In genomic region chr19:13794752-13795589, GRCh38 we compare ENCODE assay signal across 8 cellular contexts. TPM values are rescaled to one million over a fixed set of nuclear protein-coding genes. Genes with fewer than 3 reads are reported as not detected.
DNase-seq lines count a peak whose midpoint lies in the region; ATAC-seq and TF ChIP-seq lines count a peak whose summit lies in the region.

ZSWIM4 (plus strand) TSS chr19:13795443; CDS start chr19:13795649, 206 bp downstream.

- peak within 1 kb of the TSS; percentile 87 for H2AFZ ChIP-seq in IMR-90 (replicated peaks; ENCODE audit: low read length, poor library complexity)
- peak within 1 kb of the TSS; percentile 70 for H2AFZ ChIP-seq in OCI-LY7 (ENCODE audit: low read length)

- CTCF ChIA-PET in IMR-90 (lab: Yijun Ruan, JAX), result interaction anchor here (0.6 to 1.3 kb wide), 3 partner anchors 67 to 599 kb away, joined by 3 to 4 read pairs (median 3); no protein-coding TSS in a partner anchor
- CTCF ChIA-PET in OCI-LY7 (lab: Charles Lee; ENCODE audit: unreplicated experiment), result interaction anchor here (0.6 kb wide), 1 partner anchor 47 kb away, joined by 6 read pairs; no protein-coding TSS in a partner anchor

- in situ Hi-C loops in IMR-90 (cut with MboI; ENCODE audit: low sequenced_read_pairs), result no loop called here

- WGBS in IMR-90 (ENCODE audit: extremely low coverage in 2 of 2, insufficient read length in 1 of 2), 2 experiments, result 0% methylated on average over 29 of the region's 71 CpGs; no CpG with 5 or more reads in 1 of the 2 experiments

- TF ChIP-seq CTCF in IMR-90 (conservative IDR thresholded peaks at IDR 0.05; ENCODE audit: low read depth, low read length) (no peak), OCI-LY7 (conservative IDR thresholded peaks at IDR 0.05; ENCODE audit: low read length) (no peak), mucosa of descending colon (IDR thresholded peaks at IDR 0.05) (no peak)

- peak within 1 kb of the TSS; percentile 80 to 85 for H4K8ac ChIP-seq in IMR-90 (ENCODE audit: low read depth in 2 of 2, low read length in 2 of 2)

- peak within 1 kb of the TSS; percentile 62 for H4K5ac ChIP-seq in IMR-90 (ENCODE audit: low read depth, low read length)

- ATAC-seq in GM21529 (IDR thresholded peaks at IDR 0.05; ENCODE audit: unreplicated experiment) (peak; percentile 93), IMR-90 (ENCODE audit: low read depth) (peak; percentile 89), mucosa of descending colon (peak; percentile 98)

- BruUV-seq in IMR-90 (replicated peaks; lab: Mats Ljungman, UMichigan) (no TSS peak), OCI-LY7 (replicated peaks; lab: Mats Ljungman, UMichigan) (no TSS peak)

- dilution Hi-C loops in IMR-90 (cut with HindIII; ENCODE audit: low sequenced_read_pairs, unreplicated experiment), result no loop called here

- peaks cover 9% of the 10 kb centered on the region for H3K9me1 ChIP-seq in IMR-90 (ENCODE audit: insufficient read depth, low read length)

- peak within 1 kb of the TSS; percentile 97 for H4K91ac ChIP-seq in IMR-90 (ENCODE audit: insufficient read depth, low read depth, low read length)

- H3K4ac ChIP-seq in IMR-90 (ENCODE audit: low read depth, low read length), result peak within 1 kb of the TSS; percentile 92

- peak within 1 kb of the TSS; percentile 94 for H2AK5ac ChIP-seq in IMR-90 (ENCODE audit: low read depth, low read length)

- H2AK9ac ChIP-seq in IMR-90 (replicated peaks; ENCODE audit: low read depth, low read length, poor library complexity), result peak within 1 kb of the TSS; percentile 99

- intact Hi-C loops in IMR-90 (cut with micrococcal nuclease) (loop anchor here (1.0 to 5.0 kb wide), 2 partner anchors 21 to 42 kb away; partner anchors contain the start of gene C19orf53), OCI-LY7 (cut with micrococcal nuclease; ENCODE audit: unreplicated experiment) (no loop called here), mucosa of descending colon (cut with DNase I, micrococcal nuclease) (no loop called here)

- peak within 1 kb of the TSS; percentile 78 for H3K18ac ChIP-seq in IMR-90 (ENCODE audit: low read depth, low read length)

- peak within 1 kb of the TSS; percentile 95 for H2BK5ac ChIP-seq in IMR-90 (ENCODE audit: low read depth, low read length, poor library complexity, severe bottlenecking)

- peak; percentile 78 for TF ChIP-seq POLR2A in IMR-90 (IDR thresholded peaks at IDR 0.05; ENCODE audit: low read depth, low read length)

- peaks cover 5% of the 10 kb centered on the region; the same call in 1 of the 2 replicates for H3K79me2 ChIP-seq in OCI-LY7 (ENCODE audit: insufficient read depth, low read depth, low read length)

- peaks cover 4% of the 10 kb centered on the region; the same call in 1 of the 2 replicates for H4K20me1 ChIP-seq in IMR-90 (ENCODE audit: insufficient read depth, low read length)
- no peaks in the 10 kb centered on the region for H4K20me1 ChIP-seq in OCI-LY7 (ENCODE audit: insufficient read depth, low read length)

- peak within 1 kb of the TSS; percentile 95 for H3K27ac ChIP-seq in IMR-90 (ENCODE audit: insufficient read depth, low read length)
- H3K27ac ChIP-seq in OCI-LY7 (ENCODE audit: low read depth, low read length, poor library complexity, severe bottlenecking), result peak within 1 kb of the TSS; percentile 26
- peak within 1 kb of the TSS; percentile 97 for H3K27ac ChIP-seq in epithelial cell of prostate

- H3K9ac ChIP-seq in IMR-90 (ENCODE audit: low read depth, low read length), result peak within 1 kb of the TSS; percentile 91

- peak within 1 kb of the TSS; percentile 77 for H3K4me2 ChIP-seq in IMR-90 (ENCODE audit: low read depth, low read length)
- H3K4me2 ChIP-seq in OCI-LY7 (ENCODE audit: low read length), result peak within 1 kb of the TSS; percentile 92

- H3K14ac ChIP-seq in IMR-90 (replicated peaks; ENCODE audit: low read depth, low read length), result peak within 1 kb of the TSS; percentile 87

- H3K36me3 ChIP-seq in IMR-90 (ENCODE audit: control insufficient read depth, insufficient read depth, low read length) (peaks cover 4% of the 10 kb centered on the region), OCI-LY7 (ENCODE audit: insufficient read depth, low read length) (no peaks in the 10 kb centered on the region), mucosa of descending colon (ENCODE audit: low read depth) (no peaks in the 10 kb centered on the region)

- H3K27me3 ChIP-seq in IMR-90 (ENCODE audit: control insufficient read depth, insufficient read depth, low read length), result no peaks in the 10 kb centered on the region

- H2BK15ac ChIP-seq in IMR-90 (ENCODE audit: low read depth, low read length), result peak within 1 kb of the TSS; percentile 91; the same call in 2 of the 3 replicates

- peak within 1 kb of the TSS; percentile 28; the same call in 1 of the 2 replicates for H2BK20ac ChIP-seq in IMR-90 (ENCODE audit: low read depth, low read length)

- H3K4me1 ChIP-seq in IMR-90 (ENCODE audit: control insufficient read depth, insufficient read depth, low read length) (peaks cover 7% of the 10 kb centered on the region), OCI-LY7 (ENCODE audit: insufficient read depth, low read length, poor library complexity, severe bottlenecking) (peaks cover 35% of the 10 kb centered on the region), mucosa of descending colon (ENCODE audit: low read depth) (peaks cover 11% of the 10 kb centered on the region)

- H3K9me2 ChIP-seq in OCI-LY7 (ENCODE audit: insufficient read depth, low read length), result no peaks in the 10 kb centered on the region

- DNase-seq in DMS 273 treated with DMSO at 0.1 percent for 48 hours (lab: John Stamatoyannopoulos, UW) (peak; percentile 98), IMR-90 (peak; percentile 99), OCI-LY7 (ENCODE audit: low spot score) (peak; percentile 99), activated T-cell treated with anti-CD3 and anti-CD28 coated beads for 4 hours (peak; percentile 76), epithelial cell of prostate (ENCODE audit: low read depth, low spot score) (peak; percentile 96), mucosa of descending colon (peak; percentile 98 to 99 (median 99))
- DNase-seq in stimulated activated CD8-positive, alpha-beta memory T cell treated with anti-CD3 and anti-CD28 coated beads, Interleukin-4, amount 100 ng/mL, for 1 hour (ENCODE audit: low read depth in 2 of 2, low spot score in 1 of 2), result peak; percentile 86 to 92

- H3K9me3 ChIP-seq in IMR-90 (ENCODE audit: control insufficient read depth, insufficient read depth, low read length) (no peaks in the 10 kb centered on the region), OCI-LY7 (ENCODE audit: low read length) (no peaks in the 10 kb centered on the region), mucosa of descending colon (no peaks in the 10 kb centered on the region)

- peak within 1 kb of the TSS; percentile 92 for H2BK120ac ChIP-seq in IMR-90 (ENCODE audit: low read depth, low read length)

- H3K56ac ChIP-seq in IMR-90 (ENCODE audit: extremely low read depth, insufficient read depth, low read length), result peak within 1 kb of the TSS; percentile 93

- H3K23ac ChIP-seq in IMR-90 (ENCODE audit: low read depth, low read length), result peak within 1 kb of the TSS; percentile 90

- POLR2A ChIA-PET in IMR-90 (lab: Charles Lee; ENCODE audit: unreplicated experiment) (interaction anchor here (0.5 to 1.2 kb wide), 5 partner anchors 41 to 150 kb away, joined by 4 to 8 read pairs (median 5); no protein-coding TSS in a partner anchor), OCI-LY7 (lab: Charles Lee) (interaction anchor here (0.6 to 2.6 kb wide), 3 partner anchors 11 to 508 kb away, joined by 3 to 5 read pairs (median 3); no protein-coding TSS in a partner anchor)

- no peak for TF ChIP-seq RAD21 in IMR-90 (IDR thresholded peaks at IDR 0.05; ENCODE audit: low read length)

- H3K79me1 ChIP-seq in IMR-90 (ENCODE audit: low read depth in 1 of 2, low read length in 2 of 2), result peaks cover 10 to 43% of the 10 kb centered on the region in 2 experiments

- peak within 1 kb of the TSS; percentile 86 for H3K4me3 ChIP-seq in IMR-90 (ENCODE audit: insufficient read depth, low read depth, low read length)
- peak within 1 kb of the TSS; percentile 79 for H3K4me3 ChIP-seq in OCI-LY7 (ENCODE audit: low read depth, low read length, poor library complexity, severe bottlenecking)
- peak within 1 kb of the TSS; percentile 78 for H3K4me3 ChIP-seq in mucosa of descending colon

TF ChIP-seq in IMR-90, 13 proteins besides CTCF, POLR2A, EP300 and RAD21 (continues in another document):
- TF ChIP-seq BHLHE40 (IDR thresholded peaks at IDR 0.05; ENCODE audit: low read depth, low read length), result 0 out of 2 replicates have a peak, but pooled peaks have one; percentile 10
- no peak for TF ChIP-seq CHD1 (IDR thresholded peaks at IDR 0.05; ENCODE audit: low read depth, low read length)
- TF ChIP-seq MXI1 (IDR thresholded peaks at IDR 0.05; ENCODE audit: borderline replicate concordance, low read depth, low read length), result no peak
- TF ChIP-seq SMC3 (IDR thresholded peaks at IDR 0.05; ENCODE audit: low read depth, low read length), result 0 out of 2 replicates have a peak, but pooled peaks have one; percentile 1
- TF ChIP-seq MAFK (IDR thresholded peaks at IDR 0.05; ENCODE audit: low read depth, low read length), result no peak
- TF ChIP-seq CEBPB (IDR thresholded peaks at IDR 0.05; ENCODE audit: low read depth, low read length), result no peak
- TF ChIP-seq, protein P1, sequence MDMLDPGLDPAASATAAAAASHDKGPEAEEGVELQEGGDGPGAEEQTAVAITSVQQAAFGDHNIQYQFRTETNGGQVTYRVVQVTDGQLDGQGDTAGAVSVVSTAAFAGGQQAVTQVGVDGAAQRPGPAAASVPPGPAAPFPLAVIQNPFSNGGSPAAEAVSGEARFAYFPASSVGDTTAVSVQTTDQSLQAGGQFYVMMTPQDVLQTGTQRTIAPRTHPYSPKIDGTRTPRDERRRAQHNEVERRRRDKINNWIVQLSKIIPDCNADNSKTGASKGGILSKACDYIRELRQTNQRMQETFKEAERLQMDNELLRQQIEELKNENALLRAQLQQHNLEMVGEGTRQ (IDR thresholded peaks at IDR 0.05; ENCODE audit: low read depth, low read length), result peak; percentile 79
- TF ChIP-seq NFE2L2 (IDR thresholded peaks at IDR 0.05; ENCODE audit: low read depth, low read length), result no peak
- no peak for TF ChIP-seq RFX5 (IDR thresholded peaks at IDR 0.05; ENCODE audit: low read depth, low read length)
- TF ChIP-seq RCOR1 (IDR thresholded peaks at IDR 0.05; ENCODE audit: insufficient replicate concordance, low read length), result no peak
- TF ChIP-seq FOS (IDR thresholded peaks at IDR 0.05; ENCODE audit: low read depth, low read length), result peak; percentile 89
- TF ChIP-seq MAZ (IDR thresholded peaks at IDR 0.05; ENCODE audit: borderline replicate concordance, low read depth, low read length), result peak; percentile 32; the same call in 1 of the 2 replicates

RNA-seq across cellular contexts. Expression of gene ZSWIM4, which starts in this region (rescaled TPM):
- total RNA-seq in IMR-90 (2012; rRNA removed) (1.9 and 2.2 TPM in 2 replicates), OCI-LY7 (2022) (10.8 and 13.4 TPM in 2 replicates), mucosa of descending colon (1 to 10 TPM; 4.1 to 4.6 (median 4.1) TPM)
- 6.2 and 7.6 TPM in 2 replicates for polyA plus RNA-seq in IMR-90 (2012; rRNA removed)
- 4.7 and 10.4 TPM in 2 replicates for polyA plus RNA-seq in IMR-90 (2012; cell fraction: cytosol; rRNA removed)
- 13.1 and 27.5 TPM in 2 replicates for polyA plus RNA-seq in IMR-90 (2012; cell fraction: nucleus; rRNA removed; ENCODE audit: low replicate concordance)
- total RNA-seq in OCI-LY7 (2014; rRNA removed; shearing (Covaris generic)), result 3.7 and 5.0 TPM in 2 replicates

Comparison
In these comparisons a context has a peak if more than half of its experiments do, and no peak if none do; other contexts are left out.
1. Peak in every context shown above with its lines: DNase-seq, ATAC-seq, H3K4me3 ChIP-seq and H3K27ac ChIP-seq.
2. H3K27ac ChIP-seq: peak in every context shown above with its lines; median percentile 97 in epithelial cell of prostate; 95 in IMR-90; 26 in OCI-LY7.